In the genomic region with DNA sequence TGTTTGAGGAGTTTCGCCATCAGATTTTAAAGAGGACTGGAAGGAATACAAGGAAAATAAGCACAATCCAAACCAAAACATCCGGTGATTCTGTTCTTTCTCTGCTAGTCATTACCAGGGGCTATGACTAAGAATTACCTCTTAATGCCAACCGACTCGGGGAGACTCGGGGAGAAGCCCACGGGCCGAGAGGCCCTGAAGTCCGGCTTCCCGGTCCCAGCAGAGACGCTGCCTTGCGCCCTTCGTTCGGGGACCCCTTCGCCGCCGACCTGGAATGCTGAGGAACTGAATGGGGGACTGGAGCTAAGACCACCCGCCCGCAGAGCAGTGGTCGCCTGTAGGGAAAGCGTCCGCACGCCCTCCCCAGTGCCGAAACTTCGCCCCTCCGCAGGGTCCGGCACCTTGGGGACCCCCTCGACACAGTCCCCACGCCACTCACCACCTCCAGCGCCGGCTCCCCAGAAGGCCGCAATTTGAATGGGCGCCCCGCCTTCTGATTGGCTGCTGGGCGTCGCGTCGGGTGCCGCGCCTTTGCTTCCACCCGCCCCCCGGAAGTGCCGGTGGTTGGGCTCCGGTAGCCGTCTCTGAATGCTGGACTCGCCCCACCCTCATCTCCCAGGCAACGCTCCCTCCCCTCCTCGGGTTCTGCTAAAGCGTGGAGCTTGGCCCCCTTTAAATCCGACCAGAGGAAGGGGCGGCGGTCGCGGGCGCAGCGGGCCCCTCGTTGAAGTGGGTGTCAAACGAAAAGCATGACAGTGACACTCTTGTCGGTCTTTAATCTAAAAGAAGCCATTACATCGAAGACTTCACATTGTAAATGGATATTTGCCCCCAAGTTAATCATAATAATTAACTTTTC, we compare ENCODE assay signal across 1 cellular context.
TF ChIP-seq lines count a peak whose summit lies in the region.

A gene with protein sequence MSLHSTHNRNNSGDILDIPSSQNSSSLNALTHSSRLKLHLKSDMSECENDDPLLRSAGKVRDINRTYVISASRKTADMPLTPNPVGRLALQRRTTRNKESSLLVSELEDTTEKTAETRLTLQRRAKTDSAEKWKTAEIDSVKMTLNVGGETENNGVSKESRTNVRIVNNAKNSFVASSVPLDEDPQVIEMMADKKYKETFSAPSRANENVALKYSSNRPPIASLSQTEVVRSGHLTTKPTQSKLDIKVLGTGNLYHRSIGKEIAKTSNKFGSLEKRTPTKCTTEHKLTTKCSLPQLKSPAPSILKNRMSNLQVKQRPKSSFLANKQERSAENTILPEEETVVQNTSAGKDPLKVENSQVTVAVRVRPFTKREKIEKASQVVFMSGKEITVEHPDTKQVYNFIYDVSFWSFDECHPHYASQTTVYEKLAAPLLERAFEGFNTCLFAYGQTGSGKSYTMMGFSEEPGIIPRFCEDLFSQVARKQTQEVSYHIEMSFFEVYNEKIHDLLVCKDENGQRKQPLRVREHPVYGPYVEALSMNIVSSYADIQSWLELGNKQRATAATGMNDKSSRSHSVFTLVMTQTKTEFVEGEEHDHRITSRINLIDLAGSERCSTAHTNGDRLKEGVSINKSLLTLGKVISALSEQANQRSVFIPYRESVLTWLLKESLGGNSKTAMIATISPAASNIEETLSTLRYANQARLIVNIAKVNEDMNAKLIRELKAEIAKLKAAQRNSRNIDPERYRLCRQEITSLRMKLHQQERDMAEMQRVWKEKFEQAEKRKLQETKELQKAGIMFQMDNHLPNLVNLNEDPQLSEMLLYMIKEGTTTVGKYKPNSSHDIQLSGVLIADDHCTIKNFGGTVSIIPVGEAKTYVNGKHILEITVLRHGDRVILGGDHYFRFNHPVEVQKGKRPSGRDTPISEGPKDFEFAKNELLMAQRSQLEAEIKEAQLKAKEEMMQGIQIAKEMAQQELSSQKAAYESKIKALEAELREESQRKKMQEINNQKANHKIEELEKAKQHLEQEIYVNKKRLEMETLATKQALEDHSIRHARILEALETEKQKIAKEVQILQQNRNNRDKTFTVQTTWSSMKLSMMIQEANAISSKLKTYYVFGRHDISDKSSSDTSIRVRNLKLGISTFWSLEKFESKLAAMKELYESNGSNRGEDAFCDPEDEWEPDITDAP (N-terminal part only) (minus strand): TSS at position 479 of the 859 bp plus-strand sequence. CDS start 2,028 bp downstream, outside the sequence.

TF ChIP-seq in WTC11, 78 proteins besides CTCF, POLR2A, EP300 and RAD21 (continued from another document and continues in another):
- TF ChIP-seq, protein P1, sequence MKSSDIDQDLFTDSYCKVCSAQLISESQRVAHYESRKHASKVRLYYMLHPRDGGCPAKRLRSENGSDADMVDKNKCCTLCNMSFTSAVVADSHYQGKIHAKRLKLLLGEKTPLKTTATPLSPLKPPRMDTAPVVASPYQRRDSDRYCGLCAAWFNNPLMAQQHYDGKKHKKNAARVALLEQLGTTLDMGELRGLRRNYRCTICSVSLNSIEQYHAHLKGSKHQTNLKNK (CRISPR knock-in tag; IDR thresholded peaks at IDR 0.05) = no peak
- TF ChIP-seq FOXK1 (CRISPR knock-in tag; IDR thresholded peaks at IDR 0.05) = peak; percentile 65; the same call in 1 of the 2 replicates
- TF ChIP-seq, protein P2, sequence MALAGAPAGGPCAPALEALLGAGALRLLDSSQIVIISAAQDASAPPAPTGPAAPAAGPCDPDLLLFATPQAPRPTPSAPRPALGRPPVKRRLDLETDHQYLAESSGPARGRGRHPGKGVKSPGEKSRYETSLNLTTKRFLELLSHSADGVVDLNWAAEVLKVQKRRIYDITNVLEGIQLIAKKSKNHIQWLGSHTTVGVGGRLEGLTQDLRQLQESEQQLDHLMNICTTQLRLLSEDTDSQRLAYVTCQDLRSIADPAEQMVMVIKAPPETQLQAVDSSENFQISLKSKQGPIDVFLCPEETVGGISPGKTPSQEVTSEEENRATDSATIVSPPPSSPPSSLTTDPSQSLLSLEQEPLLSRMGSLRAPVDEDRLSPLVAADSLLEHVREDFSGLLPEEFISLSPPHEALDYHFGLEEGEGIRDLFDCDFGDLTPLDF (CRISPR knock-in tag; IDR thresholded peaks at IDR 0.05) = 0 out of 2 replicates have a peak, but pooled peaks have one; percentile 57
- peak; percentile 86; the same call in 1 of the 2 replicates for TF ChIP-seq NFE2L1 (CRISPR knock-in tag; IDR thresholded peaks at IDR 0.05)
- TF ChIP-seq, protein P3, sequence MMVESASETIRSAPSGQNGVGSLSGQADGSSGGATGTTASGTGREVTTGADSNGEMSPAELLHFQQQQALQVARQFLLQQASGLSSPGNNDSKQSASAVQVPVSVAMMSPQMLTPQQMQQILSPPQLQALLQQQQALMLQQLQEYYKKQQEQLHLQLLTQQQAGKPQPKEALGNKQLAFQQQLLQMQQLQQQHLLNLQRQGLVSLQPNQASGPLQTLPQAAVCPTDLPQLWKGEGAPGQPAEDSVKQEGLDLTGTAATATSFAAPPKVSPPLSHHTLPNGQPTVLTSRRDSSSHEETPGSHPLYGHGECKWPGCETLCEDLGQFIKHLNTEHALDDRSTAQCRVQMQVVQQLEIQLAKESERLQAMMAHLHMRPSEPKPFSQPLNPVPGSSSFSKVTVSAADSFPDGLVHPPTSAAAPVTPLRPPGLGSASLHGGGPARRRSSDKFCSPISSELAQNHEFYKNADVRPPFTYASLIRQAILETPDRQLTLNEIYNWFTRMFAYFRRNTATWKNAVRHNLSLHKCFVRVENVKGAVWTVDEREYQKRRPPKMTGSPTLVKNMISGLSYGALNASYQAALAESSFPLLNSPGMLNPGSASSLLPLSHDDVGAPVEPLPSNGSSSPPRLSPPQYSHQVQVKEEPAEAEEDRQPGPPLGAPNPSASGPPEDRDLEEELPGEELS (CRISPR knock-in tag; IDR thresholded peaks at IDR 0.05) = peak; percentile 76
- TF ChIP-seq, protein P4, sequence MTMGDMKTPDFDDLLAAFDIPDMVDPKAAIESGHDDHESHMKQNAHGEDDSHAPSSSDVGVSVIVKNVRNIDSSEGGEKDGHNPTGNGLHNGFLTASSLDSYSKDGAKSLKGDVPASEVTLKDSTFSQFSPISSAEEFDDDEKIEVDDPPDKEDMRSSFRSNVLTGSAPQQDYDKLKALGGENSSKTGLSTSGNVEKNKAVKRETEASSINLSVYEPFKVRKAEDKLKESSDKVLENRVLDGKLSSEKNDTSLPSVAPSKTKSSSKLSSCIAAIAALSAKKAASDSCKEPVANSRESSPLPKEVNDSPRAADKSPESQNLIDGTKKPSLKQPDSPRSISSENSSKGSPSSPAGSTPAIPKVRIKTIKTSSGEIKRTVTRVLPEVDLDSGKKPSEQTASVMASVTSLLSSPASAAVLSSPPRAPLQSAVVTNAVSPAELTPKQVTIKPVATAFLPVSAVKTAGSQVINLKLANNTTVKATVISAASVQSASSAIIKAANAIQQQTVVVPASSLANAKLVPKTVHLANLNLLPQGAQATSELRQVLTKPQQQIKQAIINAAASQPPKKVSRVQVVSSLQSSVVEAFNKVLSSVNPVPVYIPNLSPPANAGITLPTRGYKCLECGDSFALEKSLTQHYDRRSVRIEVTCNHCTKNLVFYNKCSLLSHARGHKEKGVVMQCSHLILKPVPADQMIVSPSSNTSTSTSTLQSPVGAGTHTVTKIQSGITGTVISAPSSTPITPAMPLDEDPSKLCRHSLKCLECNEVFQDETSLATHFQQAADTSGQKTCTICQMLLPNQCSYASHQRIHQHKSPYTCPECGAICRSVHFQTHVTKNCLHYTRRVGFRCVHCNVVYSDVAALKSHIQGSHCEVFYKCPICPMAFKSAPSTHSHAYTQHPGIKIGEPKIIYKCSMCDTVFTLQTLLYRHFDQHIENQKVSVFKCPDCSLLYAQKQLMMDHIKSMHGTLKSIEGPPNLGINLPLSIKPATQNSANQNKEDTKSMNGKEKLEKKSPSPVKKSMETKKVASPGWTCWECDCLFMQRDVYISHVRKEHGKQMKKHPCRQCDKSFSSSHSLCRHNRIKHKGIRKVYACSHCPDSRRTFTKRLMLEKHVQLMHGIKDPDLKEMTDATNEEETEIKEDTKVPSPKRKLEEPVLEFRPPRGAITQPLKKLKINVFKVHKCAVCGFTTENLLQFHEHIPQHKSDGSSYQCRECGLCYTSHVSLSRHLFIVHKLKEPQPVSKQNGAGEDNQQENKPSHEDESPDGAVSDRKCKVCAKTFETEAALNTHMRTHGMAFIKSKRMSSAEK (CRISPR knock-in tag; IDR thresholded peaks at IDR 0.05; ENCODE audit: borderline replicate concordance) = no peak
- TF ChIP-seq ZNF416 (CRISPR knock-in tag; IDR thresholded peaks at IDR 0.05) = no peak
- TF ChIP-seq, protein P5, sequence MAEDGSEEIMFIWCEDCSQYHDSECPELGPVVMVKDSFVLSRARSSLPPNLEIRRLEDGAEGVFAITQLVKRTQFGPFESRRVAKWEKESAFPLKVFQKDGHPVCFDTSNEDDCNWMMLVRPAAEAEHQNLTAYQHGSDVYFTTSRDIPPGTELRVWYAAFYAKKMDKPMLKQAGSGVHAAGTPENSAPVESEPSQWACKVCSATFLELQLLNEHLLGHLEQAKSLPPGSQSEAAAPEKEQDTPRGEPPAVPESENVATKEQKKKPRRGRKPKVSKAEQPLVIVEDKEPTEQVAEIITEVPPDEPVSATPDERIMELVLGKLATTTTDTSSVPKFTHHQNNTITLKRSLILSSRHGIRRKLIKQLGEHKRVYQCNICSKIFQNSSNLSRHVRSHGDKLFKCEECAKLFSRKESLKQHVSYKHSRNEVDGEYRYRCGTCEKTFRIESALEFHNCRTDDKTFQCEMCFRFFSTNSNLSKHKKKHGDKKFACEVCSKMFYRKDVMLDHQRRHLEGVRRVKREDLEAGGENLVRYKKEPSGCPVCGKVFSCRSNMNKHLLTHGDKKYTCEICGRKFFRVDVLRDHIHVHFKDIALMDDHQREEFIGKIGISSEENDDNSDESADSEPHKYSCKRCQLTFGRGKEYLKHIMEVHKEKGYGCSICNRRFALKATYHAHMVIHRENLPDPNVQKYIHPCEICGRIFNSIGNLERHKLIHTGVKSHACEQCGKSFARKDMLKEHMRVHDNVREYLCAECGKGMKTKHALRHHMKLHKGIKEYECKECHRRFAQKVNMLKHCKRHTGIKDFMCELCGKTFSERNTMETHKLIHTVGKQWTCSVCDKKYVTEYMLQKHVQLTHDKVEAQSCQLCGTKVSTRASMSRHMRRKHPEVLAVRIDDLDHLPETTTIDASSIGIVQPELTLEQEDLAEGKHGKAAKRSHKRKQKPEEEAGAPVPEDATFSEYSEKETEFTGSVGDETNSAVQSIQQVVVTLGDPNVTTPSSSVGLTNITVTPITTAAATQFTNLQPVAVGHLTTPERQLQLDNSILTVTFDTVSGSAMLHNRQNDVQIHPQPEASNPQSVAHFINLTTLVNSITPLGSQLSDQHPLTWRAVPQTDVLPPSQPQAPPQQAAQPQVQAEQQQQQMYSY (CRISPR knock-in tag; IDR thresholded peaks at IDR 0.05) = peak; percentile 98
- TF ChIP-seq, protein P6, sequence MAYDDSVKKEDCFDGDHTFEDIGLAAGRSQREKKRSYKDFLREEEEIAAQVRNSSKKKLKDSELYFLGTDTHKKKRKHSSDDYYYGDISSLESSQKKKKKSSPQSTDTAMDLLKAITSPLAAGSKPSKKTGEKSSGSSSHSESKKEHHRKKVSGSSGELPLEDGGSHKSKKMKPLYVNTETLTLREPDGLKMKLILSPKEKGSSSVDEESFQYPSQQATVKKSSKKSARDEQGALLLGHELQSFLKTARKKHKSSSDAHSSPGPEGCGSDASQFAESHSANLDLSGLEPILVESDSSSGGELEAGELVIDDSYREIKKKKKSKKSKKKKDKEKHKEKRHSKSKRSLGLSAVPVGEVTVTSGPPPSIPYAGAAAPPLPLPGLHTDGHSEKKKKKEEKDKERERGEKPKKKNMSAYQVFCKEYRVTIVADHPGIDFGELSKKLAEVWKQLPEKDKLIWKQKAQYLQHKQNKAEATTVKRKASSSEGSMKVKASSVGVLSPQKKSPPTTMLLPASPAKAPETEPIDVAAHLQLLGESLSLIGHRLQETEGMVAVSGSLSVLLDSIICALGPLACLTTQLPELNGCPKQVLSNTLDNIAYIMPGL (CRISPR knock-in tag; IDR thresholded peaks at IDR 0.05) = peak; percentile 46; the same call in 1 of the 2 replicates
- TF ChIP-seq IRF2 (CRISPR knock-in tag; IDR thresholded peaks at IDR 0.05; ENCODE audit: borderline replicate concordance, low read depth) = no peak
- TF ChIP-seq, protein P7, sequence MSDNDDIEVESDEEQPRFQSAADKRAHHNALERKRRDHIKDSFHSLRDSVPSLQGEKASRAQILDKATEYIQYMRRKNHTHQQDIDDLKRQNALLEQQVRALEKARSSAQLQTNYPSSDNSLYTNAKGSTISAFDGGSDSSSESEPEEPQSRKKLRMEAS (CRISPR knock-in tag; IDR thresholded peaks at IDR 0.05) = peak; percentile 75
- TF ChIP-seq GABPB1 (CRISPR knock-in tag; IDR thresholded peaks at IDR 0.05) = peak; percentile 77
- TF ChIP-seq MYBL2 (CRISPR knock-in tag; IDR thresholded peaks at IDR 0.05) = peak; percentile 100
- TF ChIP-seq, protein P8, sequence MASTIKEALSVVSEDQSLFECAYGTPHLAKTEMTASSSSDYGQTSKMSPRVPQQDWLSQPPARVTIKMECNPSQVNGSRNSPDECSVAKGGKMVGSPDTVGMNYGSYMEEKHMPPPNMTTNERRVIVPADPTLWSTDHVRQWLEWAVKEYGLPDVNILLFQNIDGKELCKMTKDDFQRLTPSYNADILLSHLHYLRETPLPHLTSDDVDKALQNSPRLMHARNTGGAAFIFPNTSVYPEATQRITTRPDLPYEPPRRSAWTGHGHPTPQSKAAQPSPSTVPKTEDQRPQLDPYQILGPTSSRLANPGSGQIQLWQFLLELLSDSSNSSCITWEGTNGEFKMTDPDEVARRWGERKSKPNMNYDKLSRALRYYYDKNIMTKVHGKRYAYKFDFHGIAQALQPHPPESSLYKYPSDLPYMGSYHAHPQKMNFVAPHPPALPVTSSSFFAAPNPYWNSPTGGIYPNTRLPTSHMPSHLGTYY (CRISPR knock-in tag; IDR thresholded peaks at IDR 0.05) = no peak
- TF ChIP-seq, protein P9, sequence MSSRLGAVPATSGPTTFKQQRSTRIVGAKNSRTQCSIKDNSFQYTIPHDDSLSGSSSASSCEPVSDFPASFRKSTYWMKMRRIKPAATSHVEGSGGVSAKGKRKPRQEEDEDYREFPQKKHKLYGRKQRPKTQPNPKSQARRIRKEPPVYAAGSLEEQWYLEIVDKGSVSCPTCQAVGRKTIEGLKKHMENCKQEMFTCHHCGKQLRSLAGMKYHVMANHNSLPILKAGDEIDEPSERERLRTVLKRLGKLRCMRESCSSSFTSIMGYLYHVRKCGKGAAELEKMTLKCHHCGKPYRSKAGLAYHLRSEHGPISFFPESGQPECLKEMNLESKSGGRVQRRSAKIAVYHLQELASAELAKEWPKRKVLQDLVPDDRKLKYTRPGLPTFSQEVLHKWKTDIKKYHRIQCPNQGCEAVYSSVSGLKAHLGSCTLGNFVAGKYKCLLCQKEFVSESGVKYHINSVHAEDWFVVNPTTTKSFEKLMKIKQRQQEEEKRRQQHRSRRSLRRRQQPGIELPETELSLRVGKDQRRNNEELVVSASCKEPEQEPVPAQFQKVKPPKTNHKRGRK (CRISPR knock-in tag; IDR thresholded peaks at IDR 0.05; ENCODE audit: borderline replicate concordance) = no peak
